In genomic region chr16:84948855-84949610, GRCh38 we compare ENCODE assay signal across 21 cellular contexts.
"Had no signal": no experiment of that assay in that cellular context is flagged by ENCODE, and none has a peak within 500 bp of the region (broad histone marks: within the 10 kb centered on the region; RNA-seq: fewer than 3 reads in every experiment).

No MANE protein-coding gene starts in this region.

- H3K27ac Mint-ChIP-seq: activated B cell treated with CpG ODN at 0.5 μM for 24 hours; activated CD4-positive, alpha-beta memory T cell treated with anti-CD3 and anti-CD28 coated beads, Interleukin-2, amount 10 ng/mL, durations not matched to agents 7 days and 5 days; activated naive CD8-positive, alpha-beta T cell treated with anti-CD3 and anti-CD28 coated beads, Interleukin-2, amount 10 ng/mL, durations not matched to agents 7 days and 5 days; activated T-helper 2 cell treated with anti-CD3 and anti-CD28 coated beads, Interferon-gamma antibody, Interleukin-2, Interleukin-4, amounts not matched to agents 10 μg/mL and 5 μg/mL and 100 μg/mL, durations not matched to agents 14 hours and 24 hours and 36 hours; brain; memory B cell; neural progenitor cell; stimulated activated naive B cell treated with anti-CD40 and anti-IgM and Interleukin-4, amounts not matched to agents 10 μg/mL and 1 μg/mL and 100 μg/mL, for 72 hours had no signal

- ATAC-seq: heart right ventricle, mucosa of descending colon had no signal

- H3K9ac ChIP-seq: neural progenitor cell had no signal

- H3K4me2 ChIP-seq: neural progenitor cell had no signal

- H3K36me3 ChIP-seq: heart right ventricle, neural progenitor cell, ovary, sigmoid colon, thoracic aorta, upper lobe of right lung had no signal

- H3K27ac ChIP-seq: coronary artery, heart right ventricle, neural progenitor cell, ovary, sigmoid colon, thoracic aorta, upper lobe of right lung had no signal

- H3K36me3 Mint-ChIP-seq: activated naive CD8-positive, alpha-beta T cell treated with anti-CD3 and anti-CD28 coated beads, Interleukin-2, amount 10 ng/mL, durations not matched to agents 7 days and 5 days; brain; memory B cell; naive B cell; neural progenitor cell; stimulated activated naive B cell treated with anti-CD40 and anti-IgM and Interleukin-4, amounts not matched to agents 10 μg/mL and 1 μg/mL and 100 μg/mL, for 72 hours had no signal

- DNase-seq: activated B cell treated with CpG ODN at 0.5 μM for 24 hours; activated CD4-positive, alpha-beta memory T cell treated with anti-CD3 and anti-CD28 coated beads, Interleukin-2, amount 10 ng/mL, durations not matched to agents 7 days and 5 days; activated CD4-positive, alpha-beta T cell treated with anti-CD3 and anti-CD28 coated beads for 48 hours; activated naive CD4-positive, alpha-beta T cell treated with Interleukin-2 at 50 U/mL for 16 hours; activated naive CD8-positive, alpha-beta T cell treated with anti-CD3 and anti-CD28 coated beads, Interleukin-2, amount 10 ng/mL, durations not matched to agents 7 days and 5 days; activated T-cell treated with anti-CD3 and anti-CD28 coated beads, Interleukin-2, amount 50 U/mL, for 1 hour; anterior cingulate cortex; central memory CD4-positive, alpha-beta T cell; heart right ventricle; mucosa of descending colon; naive B cell; ovary; sigmoid colon; stimulated activated naive B cell treated with anti-CD40 and anti-IgM and Interleukin-4, amounts not matched to agents 10 μg/mL and 1 μg/mL and 100 μg/mL, for 72 hours; upper lobe of right lung had no signal

- H3K4me3 ChIP-seq: coronary artery, heart right ventricle, mucosa of descending colon, neural progenitor cell, ovary, sigmoid colon, thoracic aorta, upper lobe of right lung had no signal

- H3K9me3 ChIP-seq: heart right ventricle, mucosa of descending colon, ovary, sigmoid colon, thoracic aorta, upper lobe of right lung had no signal

- H3K4me3 Mint-ChIP-seq: activated B cell treated with CpG ODN at 0.5 μM for 24 hours; activated CD4-positive, alpha-beta memory T cell treated with anti-CD3 and anti-CD28 coated beads, Interleukin-2, amount 10 ng/mL, durations not matched to agents 7 days and 5 days; activated naive CD8-positive, alpha-beta T cell treated with anti-CD3 and anti-CD28 coated beads, Interleukin-2, amount 10 ng/mL, durations not matched to agents 7 days and 5 days; brain; memory B cell; naive B cell; neural progenitor cell; stimulated activated naive B cell treated with anti-CD40 and anti-IgM and Interleukin-4, amounts not matched to agents 10 μg/mL and 1 μg/mL and 100 μg/mL, for 72 hours had no signal

- H3K27me3 ChIP-seq: heart right ventricle, neural progenitor cell, ovary, sigmoid colon, upper lobe of right lung had no signal

- H3K9me3 Mint-ChIP-seq: activated B cell treated with CpG ODN at 0.5 μM for 24 hours; activated CD4-positive, alpha-beta memory T cell treated with anti-CD3 and anti-CD28 coated beads, Interleukin-2, amount 10 ng/mL, durations not matched to agents 7 days and 5 days; activated naive CD8-positive, alpha-beta T cell treated with anti-CD3 and anti-CD28 coated beads, Interleukin-2, amount 10 ng/mL, durations not matched to agents 7 days and 5 days; activated T-helper 2 cell treated with anti-CD3 and anti-CD28 coated beads, Interferon-gamma antibody, Interleukin-2, Interleukin-4, amounts not matched to agents 10 μg/mL and 5 μg/mL and 100 μg/mL, durations not matched to agents 14 hours and 24 hours and 36 hours; memory B cell; neural progenitor cell; stimulated activated naive B cell treated with anti-CD40 and anti-IgM and Interleukin-4, amounts not matched to agents 10 μg/mL and 1 μg/mL and 100 μg/mL, for 72 hours had no signal
